ENCODE assay signal across 1 cellular context in genomic region chr2:206260427-206261012, GRCh38.
A peak's percentile ranks its signal among the peaks of the same experiment; 100 is the strongest.
TF ChIP-seq lines count a peak whose summit lies in the region.

No MANE protein-coding gene starts in this region.

TF ChIP-seq in H1, 55 proteins besides CTCF, POLR2A, EP300 and RAD21:
- TF ChIP-seq EZH2 (IDR thresholded peaks at IDR 0.05; ENCODE audit: low read depth, low read length, severe bottlenecking) (peak; percentile 28), JUN (IDR thresholded peaks at IDR 0.05; ENCODE audit: low read depth, low read length) (no peak)
